Comparison of ENCODE assay signal across 27 cellular contexts in genomic region chr4:24013666-24014422, GRCh38.
"Had no signal": no experiment of that assay in that cellular context is flagged by ENCODE, and none has a peak within 500 bp of the region (broad histone marks: within the 10 kb centered on the region; RNA-seq: fewer than 3 reads in every experiment).

No MANE protein-coding gene starts in this region.

- H3K79me2 ChIP-seq: hepatocyte, parathyroid adenoma had no signal

- H3K9ac ChIP-seq: parathyroid adenoma had no signal

- H3K4me1 ChIP-seq: left ventricle myocardium inferior, lower lobe of right lung, parathyroid adenoma, prostate gland, right atrium auricular region, sigmoid colon, testis, upper lobe of left lung had no signal

- DNase-seq: dermis blood vessel endothelial cell; left cardiac atrium; left ventricle myocardium inferior; lower lobe of right lung; mucosa of descending colon; naive B cell; sigmoid colon; stimulated activated CD4-positive, alpha-beta T cell treated with anti-CD3 and anti-CD28 coated beads, Interleukin-2, amount 100 ng/mL, for 24 hours; stimulated activated CD4-positive, alpha-beta T cell treated with anti-CD3 and anti-CD28 coated beads, Interleukin-4, amount 100 ng/mL, for 4 hours; stimulated activated naive CD8-positive, alpha-beta T cell treated with anti-CD3 and anti-CD28 coated beads, Interleukin-15, Interleukin-2, amounts not matched to agents 100 U/mL and 50 U/mL, for 24 hours; substantia nigra; testis; tibial artery; upper lobe of left lung had no signal

- H3K27ac ChIP-seq: coronary artery, hepatocyte, left ventricle myocardium inferior, lower lobe of right lung, parathyroid adenoma, prostate gland, right atrium auricular region, sigmoid colon, testis, tibial artery, upper lobe of left lung had no signal

- FAIRE-seq: frontal cortex, islet of Langerhans, urothelium cell line had no signal

- H3K4me1 Mint-ChIP-seq: central memory CD8-positive, alpha-beta T cell; memory B cell; naive B cell; stimulated activated memory B cell treated with anti-CD40 and anti-IgM and Interleukin-4, amounts not matched to agents 10 μg/mL and 1 μg/mL and 100 μg/mL, for 72 hours had no signal

- H3K4me3 ChIP-seq: coronary artery, hepatocyte, left ventricle myocardium inferior, lower lobe of right lung, mucosa of descending colon, prostate gland, right atrium auricular region, sigmoid colon, testis, tibial artery, upper lobe of left lung had no signal

- H3K9me3 ChIP-seq: left ventricle myocardium inferior, lower lobe of right lung, mucosa of descending colon, prostate gland, right atrium auricular region, sigmoid colon, testis, tibial artery, upper lobe of left lung had no signal

- H3K27me3 ChIP-seq: hepatocyte, right atrium auricular region, sigmoid colon, testis, tibial artery, upper lobe of left lung had no signal

- ATAC-seq: left cardiac atrium; lower lobe of right lung; mucosa of descending colon; natural killer cell treated with Interleukin-12 subunit alpha and Interleukin-12 subunit beta and Interleukin-15 and Interleukin-18, amount 100 ng/mL, for 72 hours; stimulated activated memory B cell treated with anti-CD40 and anti-IgM and Interleukin-4, amounts not matched to agents 10 μg/mL and 1 μg/mL and 100 μg/mL, for 72 hours; stimulated activated naive CD8-positive, alpha-beta T cell treated with anti-CD3 and anti-CD28 coated beads, Interleukin-15, Interleukin-2, amounts not matched to agents 100 U/mL and 50 U/mL, for 24 hours had no signal

- H2AFZ ChIP-seq: hepatocyte, parathyroid adenoma had no signal

- H3K36me3 ChIP-seq: left ventricle myocardium inferior, lower lobe of right lung, prostate gland, right atrium auricular region, sigmoid colon, tibial artery, upper lobe of left lung had no signal

- H3K4me3 Mint-ChIP-seq: central memory CD8-positive, alpha-beta T cell; memory B cell; naive B cell; natural killer cell treated with Interleukin-12 subunit alpha and Interleukin-12 subunit beta and Interleukin-15 and Interleukin-18, amount 100 ng/mL, for 72 hours; neural crest cell; stimulated activated memory B cell treated with anti-CD40 and anti-IgM and Interleukin-4, amounts not matched to agents 10 μg/mL and 1 μg/mL and 100 μg/mL, for 72 hours had no signal

- H3K27me3 Mint-ChIP-seq: central memory CD8-positive, alpha-beta T cell; memory B cell; natural killer cell treated with Interleukin-12 subunit alpha and Interleukin-12 subunit beta and Interleukin-15 and Interleukin-18, amount 100 ng/mL, for 72 hours; stimulated activated memory B cell treated with anti-CD40 and anti-IgM and Interleukin-4, amounts not matched to agents 10 μg/mL and 1 μg/mL and 100 μg/mL, for 72 hours had no signal

- H3K4me2 ChIP-seq: hepatocyte had no signal

- H3K36me3 Mint-ChIP-seq: memory B cell; naive B cell; natural killer cell treated with Interleukin-12 subunit alpha and Interleukin-12 subunit beta and Interleukin-15 and Interleukin-18, amount 100 ng/mL, for 72 hours; stimulated activated memory B cell treated with anti-CD40 and anti-IgM and Interleukin-4, amounts not matched to agents 10 μg/mL and 1 μg/mL and 100 μg/mL, for 72 hours had no signal

- H3K27ac Mint-ChIP-seq: memory B cell; naive B cell; natural killer cell treated with Interleukin-12 subunit alpha and Interleukin-12 subunit beta and Interleukin-15 and Interleukin-18, amount 100 ng/mL, for 72 hours; stimulated activated memory B cell treated with anti-CD40 and anti-IgM and Interleukin-4, amounts not matched to agents 10 μg/mL and 1 μg/mL and 100 μg/mL, for 72 hours had no signal
